Comparison of ENCODE assay signal across 7 cellular contexts in genomic region chr7:152434511-152435383, GRCh38. TPM values are rescaled to one million over a fixed set of nuclear protein-coding genes. Genes with fewer than 3 reads are reported as not detected.
DNase-seq lines count a peak whose midpoint lies in the region; ATAC-seq and TF ChIP-seq lines count a peak whose summit lies in the region.
"Not testable (repeated sequence)": the region's sequence is repeated elsewhere in the genome, so short reads cannot be mapped to it uniquely, and the experiment has no call there.

No MANE protein-coding gene starts in this region.

- intact Hi-C loops in OCI-LY7 (cut with micrococcal nuclease; ENCODE audit: unreplicated experiment): loop anchor here (2.0 to 10.0 kb wide), 3 partner anchors 94 to 1090 kb away; partner anchors contain the start of genes NUB1 and XRCC2

- H3K27me3 ChIP-seq in ectodermal cell (ENCODE audit: control insufficient read depth, insufficient read depth, low read length, poor library complexity, severe bottlenecking); layer of hippocampus (ENCODE audit: control insufficient read depth, insufficient read depth, low read length): not testable (repeated sequence)

- H3K4me1 ChIP-seq in OCI-LY7 (ENCODE audit: insufficient read depth, low read length, poor library complexity, severe bottlenecking): peaks cover 33% of the 10 kb centered on the region
- not testable (repeated sequence) for H3K4me1 ChIP-seq in ectodermal cell (ENCODE audit: control insufficient read depth, insufficient read depth, low read length)

- H3K9me2 ChIP-seq in OCI-LY7 (ENCODE audit: insufficient read depth, low read length): not testable (repeated sequence)

- WGBS in ectodermal cell, 2 experiments: 1% methylated on average over 57 to 58 of the region's 58 CpGs

- not testable (repeated sequence) for H2AFZ ChIP-seq in OCI-LY7 (ENCODE audit: low read length)

- BruUV-seq in OCI-LY7 (replicated peaks; lab: Mats Ljungman, UMichigan): not testable (repeated sequence)

- POLR2A ChIA-PET in OCI-LY7 (lab: Charles Lee): interaction anchor here (0.6 to 1.6 kb wide), 3 partner anchors 93 to 241 kb away, joined by 3 to 8 read pairs (median 5); no protein-coding TSS in a partner anchor

- not testable (repeated sequence) for H3K9me3 ChIP-seq in OCI-LY7 (ENCODE audit: low read length); ectodermal cell (ENCODE audit: control insufficient read depth, low read length)

- peak; percentile 44 for DNase-seq in OCI-LY7 (ENCODE audit: low spot score)
- DNase-seq in activated T-cell treated with anti-CD3 and anti-CD28 coated beads for 4 hours: peak; percentile 16
- not testable (repeated sequence) for DNase-seq in skeletal muscle cell (ENCODE audit: low read depth)

- H3K4me2 ChIP-seq in OCI-LY7 (ENCODE audit: low read length): peak overlapping the region; percentile 91

- H3K79me2 ChIP-seq in OCI-LY7 (ENCODE audit: insufficient read depth, low read depth, low read length): peaks cover 54% of the 10 kb centered on the region

- CTCF ChIA-PET in OCI-LY7 (lab: Charles Lee; ENCODE audit: unreplicated experiment): not testable (repeated sequence)

- H3K4me3 ChIP-seq in OCI-LY7 (ENCODE audit: low read depth, low read length, poor library complexity, severe bottlenecking) (peak overlapping the region; percentile 100), ectodermal cell (ENCODE audit: insufficient read depth, low read depth, low read length) (peak overlapping the region; percentile 61), skeletal muscle cell (ENCODE audit: low read depth, low read length) (peak overlapping the region; percentile 64)

- ATAC-seq in GM18511 (IDR thresholded peaks at IDR 0.05; ENCODE audit: unreplicated experiment): peak; percentile 31
- peak; percentile 27 for ATAC-seq in HG03175 (IDR thresholded peaks at IDR 0.05; ENCODE audit: unreplicated experiment)

- peak overlapping the region; percentile 82 for H3K27ac ChIP-seq in OCI-LY7 (ENCODE audit: low read depth, low read length, poor library complexity, severe bottlenecking)
- not testable (repeated sequence) for H3K27ac ChIP-seq in ectodermal cell (ENCODE audit: insufficient read depth, low read depth, low read length, poor library complexity, severe bottlenecking)
- peak overlapping the region; percentile 46 for H3K27ac ChIP-seq in layer of hippocampus (ENCODE audit: low read depth, low read length)

- peaks cover 19% of the 10 kb centered on the region for H4K20me1 ChIP-seq in OCI-LY7 (ENCODE audit: insufficient read depth, low read length)

- TF ChIP-seq CTCF in OCI-LY7 (conservative IDR thresholded peaks at IDR 0.05; ENCODE audit: low read length): not testable (repeated sequence)

- not testable (repeated sequence) for H3K36me3 ChIP-seq in OCI-LY7 (ENCODE audit: insufficient read depth, low read length); ectodermal cell (ENCODE audit: control insufficient read depth, insufficient read depth, low read length)

RNA-seq across cellular contexts. Expression of gene KMT2C, which starts 1.1 kb away (rescaled TPM):
- 47.5 and 51.9 TPM in 2 replicates for total RNA-seq in OCI-LY7 (2014; rRNA removed; shearing (Covaris generic))
- total RNA-seq in OCI-LY7 (2022): 86.8 and 105 TPM in 2 replicates
- polyA plus RNA-seq in ectodermal cell (2013, experiment 1 of 4): 13.7 TPM
- polyA plus RNA-seq in ectodermal cell (2013, experiment 2 of 4): 15.9 TPM
- 11.5 TPM for polyA plus RNA-seq in ectodermal cell (2013, experiment 3 of 4)
- polyA plus RNA-seq in ectodermal cell (2013, experiment 4 of 4): 17.1 TPM
